Comparison of ENCODE assay signal across 8 cellular contexts in genomic region chr17:39927101-39927927, GRCh38. TPM values are rescaled to one million over a fixed set of nuclear protein-coding genes. Genes with fewer than 3 reads are reported as not detected.
DNase-seq lines count a peak whose midpoint lies in the region; ATAC-seq and TF ChIP-seq lines count a peak whose summit lies in the region.

LRRC3C (plus strand) TSS chr17:39927732; CDS start chr17:39941524, 13,792 bp downstream.
ORMDL3 (minus strand) TSS chr17:39927601; CDS start chr17:39924203, 3,398 bp downstream.

- H3K27ac Mint-ChIP-seq in T-helper 2 cell treated with Interferon-gamma antibody and Interleukin-4, amounts not matched to agents 5 μg/mL and 100 μg/mL, for 36 hours = peak within 1 kb of the TSS; percentile 89

- peaks cover 29% of the 10 kb centered on the region for H3K36me3 Mint-ChIP-seq in T-helper 2 cell treated with Interferon-gamma antibody and Interleukin-4, amounts not matched to agents 5 μg/mL and 100 μg/mL, for 36 hours (ENCODE audit: low read depth)

- intact Hi-C loops in ascending aorta (cut with DNase I) (loop anchor here (1.0 to 10.0 kb wide), 5 partner anchors 26 to 1060 kb away; partner anchors contain the start of genes PLXDC1 and PSMD3), right cardiac atrium (cut with DNase I) (no loop called here), uterus (cut with DNase I; ENCODE audit: low total_unique reads) (no loop called here)

- DNase-seq in GM13977 (ENCODE audit: low spot score) (peak; percentile 92), NCI-H187 treated with DMSO at 0.1 percent for 48 hours (lab: John Stamatoyannopoulos, UW) (peak; percentile 48), ascending aorta (ENCODE audit: low spot score in 2 of 2) (peak; percentile 67 to 95), right cardiac atrium (peak; percentile 95 to 98 (median 97)), pulmonary artery endothelial cell (ENCODE audit: low read depth, low spot score) (peak; percentile 72), uterus (peak; percentile 94 to 97)
- DNase-seq in T-helper 2 cell treated with Interferon-gamma antibody and Interleukin-4, amounts not matched to agents 5 μg/mL and 100 μg/mL, for 36 hours (ENCODE audit: low spot score) = peak; percentile 92

- H3K27me3 Mint-ChIP-seq in T-helper 2 cell treated with Interferon-gamma antibody and Interleukin-4, amounts not matched to agents 5 μg/mL and 100 μg/mL, for 36 hours (ENCODE audit: low read depth) = no peaks in the 10 kb centered on the region

- in situ Hi-C loops in GM13977 (cut with MboI; ENCODE audit: low pct_unique_long_range_greater_than_20kb, low sequenced_read_pairs, unreplicated experiment) = no loop called here

- peak; percentile 87 for ATAC-seq in HG02885 (IDR thresholded peaks at IDR 0.05; ENCODE audit: poor library complexity, unreplicated experiment)
- ATAC-seq in right cardiac atrium = peak; percentile 93 to 96

- 1% methylated on average over 72 of the region's 72 CpGs for WGBS in right cardiac atrium

- H3K27me3 ChIP-seq in ascending aorta (no peaks in the 10 kb centered on the region), right cardiac atrium (ENCODE audit: control insufficient read depth, insufficient read depth) (no peaks in the 10 kb centered on the region), uterus (no peaks in the 10 kb centered on the region)

- H3K36me3 ChIP-seq in ascending aorta = peaks cover 17 to 18% of the 10 kb centered on the region in 2 donors
- H3K36me3 ChIP-seq in uterus = no peaks in the 10 kb centered on the region

- peak; percentile 73 to 84 for TF ChIP-seq POLR2A in uterus (IDR thresholded peaks at IDR 0.05)

- H3K4me3 ChIP-seq in ascending aorta (peak within 1 kb of the TSS; percentile 95 to 100), right cardiac atrium (ENCODE audit: low read length) (peak within 1 kb of the TSS; percentile 66), uterus (peak within 1 kb of the TSS; percentile 75 to 76)

- TF ChIP-seq CTCF in GM13977 (IDR thresholded peaks at IDR 0.05; ENCODE audit: extremely low read depth, insufficient read depth, missing control alignments) = no peak
- TF ChIP-seq CTCF in ascending aorta (IDR thresholded peaks at IDR 0.05) = no peak
- TF ChIP-seq CTCF in uterus (IDR thresholded peaks at IDR 0.05) = peak in 2 of 4 experiments; percentile 6 to 54

- H3K27ac ChIP-seq in ascending aorta (peak within 1 kb of the TSS; percentile 98 to 99), right cardiac atrium (ENCODE audit: low read length) (peak within 1 kb of the TSS; percentile 84), uterus (peak within 1 kb of the TSS; percentile 88 to 93)

- H3K4me1 Mint-ChIP-seq in T-helper 2 cell treated with Interferon-gamma antibody and Interleukin-4, amounts not matched to agents 5 μg/mL and 100 μg/mL, for 36 hours (ENCODE audit: low read depth) = peaks cover 44% of the 10 kb centered on the region

- H3K4me1 ChIP-seq in ascending aorta (peaks cover 14 to 32% of the 10 kb centered on the region in 2 donors), right cardiac atrium (ENCODE audit: control insufficient read depth, insufficient read depth, low read length) (peaks cover 6% of the 10 kb centered on the region), uterus (peaks cover 7 to 13% of the 10 kb centered on the region in 2 donors)

- H3K9me3 ChIP-seq in ascending aorta = no peaks in the 10 kb centered on the region
- H3K9me3 ChIP-seq in right cardiac atrium (ENCODE audit: control insufficient read depth, low read length) = no peaks in the 10 kb centered on the region
- no peaks in the 10 kb centered on the region for H3K9me3 ChIP-seq in uterus

- H3K9me3 Mint-ChIP-seq in T-helper 2 cell treated with Interferon-gamma antibody and Interleukin-4, amounts not matched to agents 5 μg/mL and 100 μg/mL, for 36 hours = no peaks in the 10 kb centered on the region

- peak within 1 kb of the TSS; percentile 92 for H3K4me3 Mint-ChIP-seq in T-helper 2 cell treated with Interferon-gamma antibody and Interleukin-4, amounts not matched to agents 5 μg/mL and 100 μg/mL, for 36 hours

RNA-seq across cellular contexts. Expression of gene LRRC3C, which starts in this region (rescaled TPM):
- total RNA-seq in ascending aorta (not detected), right cardiac atrium (not detected), pulmonary artery endothelial cell (not detected in 2 replicates), uterus (under 1 TPM in 1 of 4 donors, not detected in 3; 0.52 TPM)
- polyA plus RNA-seq in right cardiac atrium = not detected

RNA-seq across cellular contexts. Expression of gene ORMDL3, which starts in this region (rescaled TPM):
- total RNA-seq in ascending aorta (32.2 TPM), right cardiac atrium (10 to 100 TPM; 37.0 to 42.3 (median 39.3) TPM), pulmonary artery endothelial cell (25.7 and 26.6 TPM in 2 replicates), uterus (10 to 100 TPM; 15.9 to 71.5 (median 42.9) TPM)
- polyA plus RNA-seq in right cardiac atrium = 46.6 TPM

Comparison
In these comparisons a context has a peak if more than half of its experiments do, and no peak if none do; other contexts are left out.
1. Peak in every context shown above with its lines: DNase-seq, ATAC-seq, H3K4me3 ChIP-seq and H3K27ac ChIP-seq.